In the genomic region with DNA sequence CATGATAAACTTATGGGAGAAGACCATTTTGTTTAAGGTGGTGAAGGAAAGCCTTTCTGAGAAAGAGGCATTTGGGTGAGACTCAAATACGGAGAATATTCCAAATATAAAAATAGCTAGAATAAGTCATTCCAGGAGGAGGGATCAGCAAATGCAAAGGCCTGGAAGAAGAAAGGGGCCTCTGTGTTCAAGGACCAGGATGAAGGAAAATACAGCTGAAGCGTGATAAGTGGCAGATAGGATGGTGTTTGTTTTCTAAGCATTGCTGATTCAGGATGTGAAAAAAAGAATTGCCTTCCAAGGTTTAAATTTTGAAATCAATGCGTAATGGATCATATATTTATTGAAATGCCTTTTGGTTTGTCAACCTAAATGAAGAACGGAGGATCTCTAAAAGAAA, we compare ENCODE assay signal across 34 cellular contexts.
"Had no signal": no experiment of that assay in that cellular context is flagged by ENCODE, and none has a peak within 500 bp of the region (broad histone marks: within the 10 kb centered on the region; RNA-seq: fewer than 3 reads in every experiment).

No MANE protein-coding gene starts in this region.

- H3K4me3 Mint-ChIP-seq: activated B cell treated with CpG ODN at 0.5 μM for 24 hours; activated CD4-positive, alpha-beta memory T cell treated with anti-CD3 and anti-CD28 coated beads, Interleukin-2, amount 10 ng/mL, durations not matched to agents 7 days and 5 days; activated CD4-positive, alpha-beta T cell treated with anti-CD3 and anti-CD28 coated beads, Interleukin-2, amount 10 ng/mL, durations not matched to agents 7 days and 5 days; activated CD8-positive, alpha-beta memory T cell treated with anti-CD3 and anti-CD28 coated beads, Interleukin-2, amount 10 ng/mL, durations not matched to agents 7 days and 5 days; activated CD8-positive, alpha-beta T cell treated with anti-CD3 and anti-CD28 coated beads, Interleukin-2, amount 10 ng/mL, durations not matched to agents 7 days and 5 days; activated naive CD4-positive, alpha-beta T cell treated with anti-CD3 and anti-CD28 coated beads, Interleukin-2, amount 10 ng/mL, durations not matched to agents 7 days and 5 days; activated naive CD4-positive, alpha-beta T cell treated with anti-CD3 and anti-CD28 coated beads, Interleukin-2, amount 50 U/mL, for 24 hours; activated naive CD8-positive, alpha-beta T cell; activated naive CD8-positive, alpha-beta T cell treated with anti-CD3 and anti-CD28 coated beads, Interleukin-2, amount 10 ng/mL, durations not matched to agents 7 days and 5 days; activated naive CD8-positive, alpha-beta T cell treated with anti-CD3 and anti-CD28 coated beads, Interleukin-2, amount 50 U/mL, for 24 hours; activated T-cell treated with anti-CD3 and anti-CD28 coated beads, Interleukin-2, amount 50 U/mL, for 24 hours; brain; central memory CD8-positive, alpha-beta T cell; T-helper 1 cell treated with Interleukin-12 subunit alpha and Interleukin-12 subunit beta and Interleukin-4 antibody, amounts not matched to agents 30 μg/mL and 1 μg/mL, for 36 hours; T-helper 2 cell treated with Interferon-gamma antibody and Interleukin-4, amounts not matched to agents 5 μg/mL and 100 μg/mL, for 36 hours had no signal

- H3K27me3 ChIP-seq: ascending aorta, cardiac muscle cell had no signal

- H3K4me1 ChIP-seq: ascending aorta had no signal

- H3K36me3 ChIP-seq: ascending aorta, cardiac muscle cell had no signal

- H3K27ac ChIP-seq: ascending aorta, cardiac muscle cell, VCaP had no signal

- H3K9me3 Mint-ChIP-seq: activated B cell treated with CpG ODN at 0.5 μM for 24 hours; activated CD4-positive, alpha-beta memory T cell treated with anti-CD3 and anti-CD28 coated beads, Interleukin-2, amount 10 ng/mL, durations not matched to agents 7 days and 5 days; activated CD4-positive, alpha-beta T cell treated with anti-CD3 and anti-CD28 coated beads, Interleukin-2, amount 10 ng/mL, durations not matched to agents 7 days and 5 days; activated naive CD4-positive, alpha-beta T cell treated with anti-CD3 and anti-CD28 coated beads, Interleukin-2, amount 10 ng/mL, durations not matched to agents 7 days and 5 days; activated naive CD4-positive, alpha-beta T cell treated with anti-CD3 and anti-CD28 coated beads, Interleukin-2, amount 50 U/mL, for 24 hours; activated naive CD8-positive, alpha-beta T cell treated with anti-CD3 and anti-CD28 coated beads, Interleukin-2, amount 10 ng/mL, durations not matched to agents 7 days and 5 days; activated T-cell treated with anti-CD3 and anti-CD28 coated beads, Interleukin-2, amount 50 U/mL, for 24 hours; activated T-helper 2 cell treated with anti-CD3 and anti-CD28 coated beads, Interferon-gamma antibody, Interleukin-2, Interleukin-4, amounts not matched to agents 10 μg/mL and 5 μg/mL and 100 μg/mL, durations not matched to agents 14 hours and 24 hours and 36 hours; central memory CD8-positive, alpha-beta T cell; T-helper 1 cell treated with Interleukin-12 subunit alpha and Interleukin-12 subunit beta and Interleukin-4 antibody, amounts not matched to agents 30 μg/mL and 1 μg/mL, for 36 hours; T-helper 2 cell treated with Interferon-gamma antibody and Interleukin-4, amounts not matched to agents 5 μg/mL and 100 μg/mL, for 36 hours had no signal

- H3K9me3 ChIP-seq: ascending aorta had no signal

- ATAC-seq: activated CD8-positive, alpha-beta memory T cell treated with anti-CD3 and anti-CD28 coated beads, Interleukin-2, amount 10 ng/mL, durations not matched to agents 7 days and 5 days; activated naive CD8-positive, alpha-beta T cell treated with anti-CD3 and anti-CD28 coated beads, Interleukin-2, amount 50 U/mL, for 24 hours had no signal

- H3K4me1 Mint-ChIP-seq: activated B cell treated with CpG ODN at 0.5 μM for 24 hours; activated CD4-positive, alpha-beta memory T cell treated with anti-CD3 and anti-CD28 coated beads, Interleukin-2, amount 10 ng/mL, durations not matched to agents 7 days and 5 days; activated CD8-positive, alpha-beta memory T cell treated with anti-CD3 and anti-CD28 coated beads, Interleukin-2, amount 10 ng/mL, durations not matched to agents 7 days and 5 days; activated naive CD4-positive, alpha-beta T cell treated with anti-CD3 and anti-CD28 coated beads, Interleukin-2, amount 10 ng/mL, durations not matched to agents 7 days and 5 days; central memory CD8-positive, alpha-beta T cell had no signal

- H3K4me3 ChIP-seq: ascending aorta, cardiac muscle cell had no signal

- H3K27ac Mint-ChIP-seq: activated B cell treated with CpG ODN at 0.5 μM for 24 hours; activated CD4-positive, alpha-beta memory T cell treated with anti-CD3 and anti-CD28 coated beads, Interleukin-2, amount 10 ng/mL, durations not matched to agents 7 days and 5 days; activated CD4-positive, alpha-beta T cell treated with anti-CD3 and anti-CD28 coated beads, Interleukin-2, amount 10 ng/mL, durations not matched to agents 7 days and 5 days; activated CD8-positive, alpha-beta memory T cell treated with anti-CD3 and anti-CD28 coated beads, Interleukin-2, amount 10 ng/mL, durations not matched to agents 7 days and 5 days; activated CD8-positive, alpha-beta T cell treated with anti-CD3 and anti-CD28 coated beads, Interleukin-2, amount 10 ng/mL, durations not matched to agents 7 days and 5 days; activated naive CD4-positive, alpha-beta T cell treated with anti-CD3 and anti-CD28 coated beads, Interleukin-2, amount 10 ng/mL, durations not matched to agents 7 days and 5 days; activated naive CD4-positive, alpha-beta T cell treated with anti-CD3 and anti-CD28 coated beads, Interleukin-2, amount 50 U/mL, for 24 hours; activated naive CD8-positive, alpha-beta T cell; activated naive CD8-positive, alpha-beta T cell treated with anti-CD3 and anti-CD28 coated beads, Interleukin-2, amount 10 ng/mL, durations not matched to agents 7 days and 5 days; activated naive CD8-positive, alpha-beta T cell treated with anti-CD3 and anti-CD28 coated beads, Interleukin-2, amount 50 U/mL, for 24 hours; activated T-cell treated with anti-CD3 and anti-CD28 coated beads, Interleukin-2, amount 50 U/mL, for 24 hours; activated T-helper 2 cell treated with anti-CD3 and anti-CD28 coated beads, Interferon-gamma antibody, Interleukin-2, Interleukin-4, amounts not matched to agents 10 μg/mL and 5 μg/mL and 100 μg/mL, durations not matched to agents 14 hours and 24 hours and 36 hours; T-helper 1 cell treated with Interleukin-12 subunit alpha and Interleukin-12 subunit beta and Interleukin-4 antibody, amounts not matched to agents 30 μg/mL and 1 μg/mL, for 36 hours; T-helper 2 cell treated with Interferon-gamma antibody and Interleukin-4, amounts not matched to agents 5 μg/mL and 100 μg/mL, for 36 hours had no signal

- DNase-seq: activated B cell treated with CpG ODN at 0.5 μM for 24 hours; activated CD4-positive, alpha-beta memory T cell treated with anti-CD3 and anti-CD28 coated beads, Interleukin-2, amount 10 ng/mL, durations not matched to agents 7 days and 5 days; activated CD4-positive, alpha-beta T cell treated with anti-CD3 and anti-CD28 coated beads for 48 hours; activated CD4-positive, alpha-beta T cell treated with anti-CD3 and anti-CD28 coated beads, Interleukin-2, amount 10 ng/mL, durations not matched to agents 7 days and 5 days; activated CD4-positive, alpha-beta T cell treated with anti-CD3 and anti-CD28 coated beads, Interleukin-2, amount 50 U/mL, for 48 hours; activated CD4-positive, CD25-positive, alpha-beta regulatory T cell treated with anti-CD3 and anti-CD28 coated beads, Interleukin-2, amount 50 U/mL, for 72 hours; activated CD8-positive, alpha-beta memory T cell treated with anti-CD3 and anti-CD28 coated beads for 24 hours; activated CD8-positive, alpha-beta memory T cell treated with anti-CD3 and anti-CD28 coated beads, Interleukin-2, amount 10 ng/mL, durations not matched to agents 7 days and 5 days; activated CD8-positive, alpha-beta memory T cell treated with anti-CD3 and anti-CD28 coated beads, Interleukin-2, amount 50 U/mL, for 48 hours; activated CD8-positive, alpha-beta T cell treated with anti-CD3 and anti-CD28 coated beads, Interleukin-2, amount 10 ng/mL, durations not matched to agents 7 days and 5 days; activated effector memory CD4-positive, alpha-beta T cell treated with Interleukin-2 at 50 U/mL for 16 hours; activated gamma-delta T cell; activated naive CD4-positive, alpha-beta T cell treated with anti-CD3 and anti-CD28 coated beads, Interleukin-2, amount 10 ng/mL, durations not matched to agents 7 days and 5 days; activated naive CD4-positive, alpha-beta T cell treated with Interleukin-2 at 50 U/mL for 16 hours; activated naive CD8-positive, alpha-beta T cell treated with anti-CD3 and anti-CD28 coated beads, Interleukin-2, amount 10 ng/mL, durations not matched to agents 7 days and 5 days; activated naive CD8-positive, alpha-beta T cell treated with anti-CD3 and anti-CD28 coated beads, Interleukin-2, amount 50 U/mL, for 24 hours; activated T-cell treated with anti-CD3 and anti-CD28 coated beads, Interleukin-2, amount 50 U/mL, for 24 hours; activated T-cell treated with anti-CD3 and anti-CD28 coated beads, Interleukin-2, amount 50 U/mL, for 48 hours; amygdala; anterior cingulate cortex; caudate nucleus; cerebellar nuclear complex; T-helper 2 cell; T-helper 9 cell had no signal

- H3K36me3 Mint-ChIP-seq: activated CD8-positive, alpha-beta memory T cell treated with anti-CD3 and anti-CD28 coated beads, Interleukin-2, amount 10 ng/mL, durations not matched to agents 7 days and 5 days; activated naive CD4-positive, alpha-beta T cell treated with anti-CD3 and anti-CD28 coated beads, Interleukin-2, amount 10 ng/mL, durations not matched to agents 7 days and 5 days; activated naive CD4-positive, alpha-beta T cell treated with anti-CD3 and anti-CD28 coated beads, Interleukin-2, amount 50 U/mL, for 24 hours; activated naive CD8-positive, alpha-beta T cell; activated naive CD8-positive, alpha-beta T cell treated with anti-CD3 and anti-CD28 coated beads, Interleukin-2, amount 10 ng/mL, durations not matched to agents 7 days and 5 days; brain had no signal
